In genomic region chr14:76138119-76138757, GRCh38 we compare ENCODE assay signal across 16 cellular contexts. TPM values are rescaled to one million over a fixed set of nuclear protein-coding genes. Genes with fewer than 3 reads are reported as not detected.
DNase-seq lines count a peak whose midpoint lies in the region; ATAC-seq, FAIRE-seq and TF ChIP-seq lines count a peak whose summit lies in the region.
"Had no signal": no experiment of that assay in that cellular context is flagged by ENCODE, and none has a peak within 500 bp of the region (broad histone marks: within the 10 kb centered on the region; RNA-seq: fewer than 3 reads in every experiment).

No MANE protein-coding gene starts in this region.

- peak overlapping the region; percentile 78 for H3K4me2 ChIP-seq in astrocyte (ENCODE audit: low read length)
- H3K4me2 ChIP-seq: BLaER1 treated with 17β-estradiol and CSF1 and Interleukin-3, amounts not matched to agents 10 nM and 100 nM had no signal

- no peaks in the 10 kb centered on the region for H3K36me3 Mint-ChIP-seq in astrocyte (ENCODE audit: low read depth, unreplicated experiment)

- peak overlapping the region; percentile 8; the same call in 1 of the 2 replicates for H3K4me3 ChIP-seq in AG04449 (ENCODE audit: low read depth, low read length)
- no peak overlapping the region for H3K4me3 ChIP-seq in astrocyte (ENCODE audit: insufficient read depth, low read depth, low read length)
- peak overlapping the region; percentile 64 for H3K4me3 ChIP-seq in iPS-20b (ENCODE audit: low read length)
- H3K4me3 ChIP-seq in sigmoid colon = peak overlapping the region in 3 of 4 donors; percentile 31 to 47 (median 39)
- no peak overlapping the region for H3K4me3 ChIP-seq in BE2C (ENCODE audit: low read depth, low read length)
- H3K4me3 ChIP-seq: BLaER1 treated with 17β-estradiol and CSF1 and Interleukin-3, amounts not matched to agents 10 nM and 100 nM had no signal

- H3K27me3 ChIP-seq in astrocyte (ENCODE audit: insufficient read depth, low read length) = peaks cover 60% of the 10 kb centered on the region
- H3K27me3 ChIP-seq in iPS-20b (ENCODE audit: insufficient read depth, low read length) = peaks cover 81% of the 10 kb centered on the region
- H3K27me3 ChIP-seq in sigmoid colon = peaks cover 0 to 49% (median 0%) of the 10 kb centered on the region in 3 donors
- H3K27me3 ChIP-seq in BE2C = peaks cover 25% of the 10 kb centered on the region
- H3K27me3 ChIP-seq: BLaER1 treated with 17β-estradiol and CSF1 and Interleukin-3, amounts not matched to agents 10 nM and 100 nM had no signal

- FAIRE-seq in astrocyte (lab: Jason Lieb, UNC) = no peak
- FAIRE-seq: H54, RCC 7860 had no signal

- no peaks in the 10 kb centered on the region for H3K36me3 ChIP-seq in astrocyte (ENCODE audit: insufficient read depth, low read length)
- no peaks in the 10 kb centered on the region for H3K36me3 ChIP-seq in iPS-20b (ENCODE audit: insufficient read depth, low read depth, low read length)
- no peaks in the 10 kb centered on the region for H3K36me3 ChIP-seq in sigmoid colon
- no peaks in the 10 kb centered on the region for H3K36me3 ChIP-seq in BE2C
- H3K36me3 ChIP-seq: BLaER1 treated with 17β-estradiol and CSF1 and Interleukin-3, amounts not matched to agents 10 nM and 100 nM; gastroesophageal sphincter had no signal

- WGBS in sigmoid colon, 2 donors = 8 to 16% methylated on average over 24 of the region's 24 CpGs

- intact Hi-C loops in sigmoid colon (cut with DNase I) = no loop called here

- H3K79me2 ChIP-seq in astrocyte (ENCODE audit: insufficient read depth, low read length) = no peaks in the 10 kb centered on the region

- ATAC-seq in stimulated activated naive CD8-positive, alpha-beta T cell treated with anti-CD3 and anti-CD28 coated beads, Interleukin-15, Interleukin-2, amounts not matched to agents 100 U/mL and 50 U/mL, for 24 hours = no peak
- ATAC-seq: activated naive CD4-positive, alpha-beta T cell treated with anti-CD3 and anti-CD28 coated beads, Interleukin-2, amount 50 U/mL, for 72 hours; sciatic nerve had no signal

- H4K20me1 ChIP-seq in astrocyte (ENCODE audit: insufficient read depth, low read length) = no peaks in the 10 kb centered on the region

- no peak for TF ChIP-seq EP300 in sigmoid colon (IDR thresholded peaks at IDR 0.05)

- peak overlapping the region; percentile 52 for H2AFZ ChIP-seq in astrocyte (ENCODE audit: low read depth, low read length)

- DNase-seq in AG04449 (ENCODE audit: low read depth, low spot score) = no peak
- no peak for DNase-seq in astrocyte (ENCODE audit: low read depth)
- no peak for DNase-seq in sigmoid colon
- no peak for DNase-seq in stimulated activated naive CD4-positive, alpha-beta T cell (lab: John Stamatoyannopoulos, UW)
- DNase-seq in stimulated activated naive CD8-positive, alpha-beta T cell treated with anti-CD3 and anti-CD28 coated beads, Interleukin-15, Interleukin-2, amounts not matched to agents 100 U/mL and 50 U/mL, for 24 hours = no peak
- no peak for DNase-seq in BE2C
- no peak for DNase-seq in RPMI8226
- DNase-seq: T-helper 9 cell had no signal

- H3K4me3 Mint-ChIP-seq in astrocyte (ENCODE audit: unreplicated experiment) = peak overlapping the region; percentile 75
- H3K4me3 Mint-ChIP-seq: dendritic cell treated with granulocyte-macrophage colony-stimulating factor and Interleukin-4, amounts not matched to agents 40 ng/mL and 50 ng/mL, for 4 days had no signal

- peaks cover 2% of the 10 kb centered on the region for H3K9me3 Mint-ChIP-seq in astrocyte (ENCODE audit: unreplicated experiment)

- TF ChIP-seq CTCF in AG04449 (IDR thresholded peaks at IDR 0.05; ENCODE audit: insufficient read depth, low read length, missing control alignments) (no peak), astrocyte (IDR thresholded peaks at IDR 0.05; ENCODE audit: insufficient read depth, low read depth, low read length) (no peak), sigmoid colon (IDR thresholded peaks at IDR 0.05) (no peak), BE2C (IDR thresholded peaks at IDR 0.05; ENCODE audit: low read depth, low read length) (no peak)

- TF ChIP-seq POLR2A in sigmoid colon (IDR thresholded peaks at IDR 0.05) = no peak

- CTCF ChIA-PET in AG04449 (lab: Yijun Ruan, JAX) = no interaction called here

- H3K9ac ChIP-seq in astrocyte (ENCODE audit: low read length) (no peak overlapping the region), iPS-20b (ENCODE audit: low read depth, low read length) (peak overlapping the region; percentile 3; the same call in 1 of the 2 replicates)
- H3K9ac ChIP-seq: BLaER1 treated with 17β-estradiol and CSF1 and Interleukin-3, amounts not matched to agents 10 nM and 100 nM had no signal

- H3K27ac Mint-ChIP-seq in astrocyte (ENCODE audit: unreplicated experiment) = no peak overlapping the region
- H3K27ac Mint-ChIP-seq: activated naive CD4-positive, alpha-beta T cell treated with anti-CD3 and anti-CD28 coated beads, Interleukin-2, amount 50 U/mL, for 72 hours; dendritic cell treated with granulocyte-macrophage colony-stimulating factor and Interleukin-4, amounts not matched to agents 40 ng/mL and 50 ng/mL, for 4 days had no signal

- POLR2A ChIA-PET in AG04449 (lab: Yijun Ruan, JAX) = no interaction called here

- H3K4me1 Mint-ChIP-seq in astrocyte (ENCODE audit: low read depth, unreplicated experiment) = peaks cover 1% of the 10 kb centered on the region

- no peak overlapping the region for H3K27ac ChIP-seq in astrocyte (ENCODE audit: low read depth, low read length)
- H3K27ac ChIP-seq in iPS-20b (ENCODE audit: low read length) = no peak overlapping the region
- H3K27ac ChIP-seq in sigmoid colon = no peak overlapping the region
- H3K27ac ChIP-seq: BLaER1 treated with 17β-estradiol and CSF1 and Interleukin-3, amounts not matched to agents 10 nM and 100 nM; gastroesophageal sphincter had no signal

- H3K27me3 Mint-ChIP-seq in astrocyte (ENCODE audit: low read depth, unreplicated experiment) = peaks cover 73% of the 10 kb centered on the region

- H3K4me1 ChIP-seq in astrocyte (ENCODE audit: insufficient read depth, low read length) (no peaks in the 10 kb centered on the region), iPS-20b (ENCODE audit: insufficient read depth, low read length) (peaks cover 12% of the 10 kb centered on the region; the same call in 1 of the 2 replicates), sigmoid colon (peaks cover 0 to 12% (median 7%) of the 10 kb centered on the region in 4 donors), BE2C (no peaks in the 10 kb centered on the region)
- H3K4me1 ChIP-seq: BLaER1 treated with 17β-estradiol and CSF1 and Interleukin-3, amounts not matched to agents 10 nM and 100 nM had no signal

- H3K9me3 ChIP-seq in astrocyte (ENCODE audit: insufficient read depth, low read depth, low read length) = no peaks in the 10 kb centered on the region
- H3K9me3 ChIP-seq in iPS-20b (ENCODE audit: insufficient read depth, low read depth, low read length) = no peaks in the 10 kb centered on the region
- H3K9me3 ChIP-seq in sigmoid colon = no peaks in the 10 kb centered on the region
- H3K9me3 ChIP-seq in BE2C = no peaks in the 10 kb centered on the region

RNA-seq across cellular contexts. Expression of gene GPATCH2L, which starts 13.5 kb away (rescaled TPM):
- total RNA-seq in astrocyte = 54.3 and 60.8 TPM in 2 replicates
- total RNA-seq in sigmoid colon = 10 to 100 TPM; 40.7 to 76.4 (median 47.9) TPM
- polyA plus RNA-seq in sigmoid colon = 10 to 100 TPM in 1 of 3 donors, 1 to 10 TPM in 2; 1.8 to 11.4 (median 2.1) TPM
- polyA plus RNA-seq in BE2C (2012; ENCODE audit: insufficient read depth, insufficient read length, low read depth) = 38.3 TPM

Comparison
In these comparisons a context has a peak if more than half of its experiments do, and no peak if none do; other contexts are left out.
1. H3K4me3 ChIP-seq: peak in AG04449 (single experiment), iPS-20b (single experiment) and sigmoid colon (3 of 4); none in astrocyte (single experiment) and BE2C (single experiment).